8 cellular contexts compared by ENCODE assay signal in genomic region chr1:93608188-93609109, GRCh38.
A peak's percentile ranks its signal among the peaks of the same experiment; 100 is the strongest.
DNase-seq lines count a peak whose midpoint lies in the region; ATAC-seq and TF ChIP-seq lines count a peak whose summit lies in the region.

No MANE protein-coding gene starts in this region.

- H3K27me3 ChIP-seq in upper lobe of left lung, result no peaks in the 10 kb centered on the region

- H3K36me3 ChIP-seq in upper lobe of left lung, result no peaks in the 10 kb centered on the region

- H3K27ac Mint-ChIP-seq in natural killer cell treated with Interleukin-12 subunit alpha and Interleukin-12 subunit beta and Interleukin-15 and Interleukin-18, amount 100 ng/mL, for 72 hours, result peak overlapping the region; percentile 10 to 39
- H3K27ac Mint-ChIP-seq in natural killer cell, result no peak overlapping the region

- H3K4me3 Mint-ChIP-seq in natural killer cell treated with Interleukin-12 subunit alpha and Interleukin-12 subunit beta and Interleukin-15 and Interleukin-18, amount 100 ng/mL, for 72 hours, result peak overlapping the region; percentile 66
- no peak overlapping the region for H3K4me3 Mint-ChIP-seq in natural killer cell

- intact Hi-C loops in natural killer cell (cut with micrococcal nuclease), result loop anchor here (10.0 kb wide), 1 partner anchor 304 kb away; no protein-coding TSS in a partner anchor

- TF ChIP-seq EP300 in upper lobe of left lung (IDR thresholded peaks at IDR 0.05), result no peak

- TF ChIP-seq POLR2A in upper lobe of left lung (IDR thresholded peaks at IDR 0.05), result no peak

- no peaks in the 10 kb centered on the region for H3K36me3 Mint-ChIP-seq in natural killer cell treated with Interleukin-12 subunit alpha and Interleukin-12 subunit beta and Interleukin-15 and Interleukin-18, amount 100 ng/mL, for 72 hours
- no peaks in the 10 kb centered on the region for H3K36me3 Mint-ChIP-seq in natural killer cell

- TF ChIP-seq CTCF in natural killer cell (IDR thresholded peaks at IDR 0.05) (no peak), upper lobe of left lung (IDR thresholded peaks at IDR 0.05) (no peak)

- H3K9me3 Mint-ChIP-seq in natural killer cell treated with Interleukin-12 subunit alpha and Interleukin-12 subunit beta and Interleukin-15 and Interleukin-18, amount 100 ng/mL, for 72 hours, result no peaks in the 10 kb centered on the region
- no peaks in the 10 kb centered on the region for H3K9me3 Mint-ChIP-seq in natural killer cell

- DNase-seq in natural killer cell treated with Interleukin-12 subunit alpha and Interleukin-12 subunit beta and Interleukin-15 and Interleukin-18, amount 100 ng/mL, for 72 hours (ENCODE audit: low spot score), result no peak
- DNase-seq in natural killer cell (no peak), glomerular visceral epithelial cell (ENCODE audit: extremely low spot score) (peak; percentile 69), upper lobe of left lung (peak in 1 of 2 donors; percentile 42), COLO668 (lab: John Stamatoyannopoulos, UW; ENCODE audit: unreplicated experiment) (no peak), COR-L47 (lab: John Stamatoyannopoulos, UW) (no peak), germinal center (ENCODE audit: low spot score) (no peak)

- H3K4me1 Mint-ChIP-seq in natural killer cell treated with Interleukin-12 subunit alpha and Interleukin-12 subunit beta and Interleukin-15 and Interleukin-18, amount 100 ng/mL, for 72 hours (ENCODE audit: low read depth in 2 of 2), result peaks cover 29 to 46% of the 10 kb centered on the region in 2 donors
- H3K4me1 Mint-ChIP-seq in natural killer cell, result no peaks in the 10 kb centered on the region

- H3K9me3 ChIP-seq in upper lobe of left lung, result no peaks in the 10 kb centered on the region

- H3K27me3 Mint-ChIP-seq in natural killer cell treated with Interleukin-12 subunit alpha and Interleukin-12 subunit beta and Interleukin-15 and Interleukin-18, amount 100 ng/mL, for 72 hours, result peaks cover 13 to 31% of the 10 kb centered on the region in 2 donors
- peaks cover 16 to 26% of the 10 kb centered on the region in 2 donors for H3K27me3 Mint-ChIP-seq in natural killer cell (ENCODE audit: low read depth in 2 of 2)

- ATAC-seq in natural killer cell treated with Interleukin-12 subunit alpha and Interleukin-12 subunit beta and Interleukin-15 and Interleukin-18, amount 100 ng/mL, for 72 hours, result peak in 1 of 2 donors; percentile 25
- no peak for ATAC-seq in natural killer cell
- peak; percentile 19 for ATAC-seq in HG03457 (IDR thresholded peaks at IDR 0.05; ENCODE audit: unreplicated experiment)
- peak; percentile 12 to 19 for ATAC-seq in upper lobe of left lung (ENCODE audit: low FRiP score in 2 of 2)

- H3K27ac ChIP-seq in upper lobe of left lung, result peak overlapping the region in 2 of 4 donors; percentile 9 to 42

- 64 to 76% methylated on average over 14 to 15 of the region's 15 CpGs for WGBS in upper lobe of left lung, 2 donors

- H3K4me1 ChIP-seq in upper lobe of left lung, result peaks cover 14 to 36% (median 21%) of the 10 kb centered on the region in 4 donors

- no peak overlapping the region for H3K4me3 ChIP-seq in upper lobe of left lung

Comparison
In these comparisons a context has a peak if more than half of its experiments do, and no peak if none do; other contexts are left out.
1. H3K27ac Mint-ChIP-seq: peak in natural killer cell treated with Interleukin-12 subunit alpha and Interleukin-12 subunit beta and Interleukin-15 and Interleukin-18, amount 100 ng/mL, for 72 hours (2 of 2); none in natural killer cell (0 of 2).
2. ATAC-seq: peak in HG03457 (single experiment) and upper lobe of left lung (2 of 2); none in natural killer cell (0 of 3).